In the genomic region with DNA sequence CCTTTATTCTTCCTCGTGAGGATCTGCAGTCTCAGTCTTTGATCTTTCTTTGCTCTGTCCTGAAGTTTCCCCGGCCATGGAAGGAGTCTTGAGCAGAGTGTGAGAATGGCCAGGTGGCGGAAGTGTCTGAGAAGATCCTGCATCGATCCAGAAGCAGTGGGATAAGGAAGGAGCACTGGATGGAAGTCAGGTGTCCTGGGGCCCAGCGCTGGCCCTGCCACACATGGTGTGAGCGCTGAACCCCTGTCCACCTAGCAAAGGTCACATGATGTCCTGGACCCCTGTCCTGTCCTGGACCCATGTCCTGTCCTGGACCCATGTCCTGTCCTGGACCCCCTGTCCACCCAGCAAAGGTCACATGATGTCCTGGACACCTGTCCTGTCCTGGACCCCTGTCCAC, we compare ENCODE assay signal across 1 cellular context.
TF ChIP-seq lines count a peak whose summit lies in the region.

No MANE protein-coding gene starts in this region.

TF ChIP-seq in K562, 482 proteins besides CTCF, POLR2A, EP300 and RAD21 (continued from another document):
- TF ChIP-seq, protein P1, sequence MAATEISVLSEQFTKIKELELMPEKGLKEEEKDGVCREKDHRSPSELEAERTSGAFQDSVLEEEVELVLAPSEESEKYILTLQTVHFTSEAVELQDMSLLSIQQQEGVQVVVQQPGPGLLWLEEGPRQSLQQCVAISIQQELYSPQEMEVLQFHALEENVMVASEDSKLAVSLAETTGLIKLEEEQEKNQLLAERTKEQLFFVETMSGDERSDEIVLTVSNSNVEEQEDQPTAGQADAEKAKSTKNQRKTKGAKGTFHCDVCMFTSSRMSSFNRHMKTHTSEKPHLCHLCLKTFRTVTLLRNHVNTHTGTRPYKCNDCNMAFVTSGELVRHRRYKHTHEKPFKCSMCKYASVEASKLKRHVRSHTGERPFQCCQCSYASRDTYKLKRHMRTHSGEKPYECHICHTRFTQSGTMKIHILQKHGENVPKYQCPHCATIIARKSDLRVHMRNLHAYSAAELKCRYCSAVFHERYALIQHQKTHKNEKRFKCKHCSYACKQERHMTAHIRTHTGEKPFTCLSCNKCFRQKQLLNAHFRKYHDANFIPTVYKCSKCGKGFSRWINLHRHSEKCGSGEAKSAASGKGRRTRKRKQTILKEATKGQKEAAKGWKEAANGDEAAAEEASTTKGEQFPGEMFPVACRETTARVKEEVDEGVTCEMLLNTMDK (IDR thresholded peaks at IDR 0.05; ENCODE audit: borderline replicate concordance, insufficient read depth, low read depth, low read length, poor library complexity, severe bottlenecking), result no peak
- TF ChIP-seq ZNF174 (CRISPR knock-in tag; IDR thresholded peaks at IDR 0.05) (no peak), ZNF3 (CRISPR knock-in tag; IDR thresholded peaks at IDR 0.05) (no peak), ZNF253 (CRISPR knock-in tag; conservative IDR thresholded peaks at IDR 0.05) (no peak), ZNF561 (CRISPR knock-in tag; conservative IDR thresholded peaks at IDR 0.05) (no peak), GTF2E2 (tag; IDR thresholded peaks at IDR 0.05) (no peak), HDAC1 (IDR thresholded peaks at IDR 0.05) (no peak), ZNF57 (CRISPR knock-in tag; IDR thresholded peaks at IDR 0.05) (no peak), ZNF134 (CRISPR knock-in tag; conservative IDR thresholded peaks at IDR 0.05) (no peak)
- TF ChIP-seq, protein P2, sequence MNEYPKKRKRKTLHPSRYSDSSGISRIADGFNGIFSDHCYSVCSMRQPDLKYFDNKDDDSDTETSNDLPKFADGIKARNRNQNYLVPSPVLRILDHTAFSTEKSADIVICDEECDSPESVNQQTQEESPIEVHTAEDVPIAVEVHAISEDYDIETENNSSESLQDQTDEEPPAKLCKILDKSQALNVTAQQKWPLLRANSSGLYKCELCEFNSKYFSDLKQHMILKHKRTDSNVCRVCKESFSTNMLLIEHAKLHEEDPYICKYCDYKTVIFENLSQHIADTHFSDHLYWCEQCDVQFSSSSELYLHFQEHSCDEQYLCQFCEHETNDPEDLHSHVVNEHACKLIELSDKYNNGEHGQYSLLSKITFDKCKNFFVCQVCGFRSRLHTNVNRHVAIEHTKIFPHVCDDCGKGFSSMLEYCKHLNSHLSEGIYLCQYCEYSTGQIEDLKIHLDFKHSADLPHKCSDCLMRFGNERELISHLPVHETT (CRISPR knock-in tag; conservative IDR thresholded peaks at IDR 0.05 in 1 of 2, IDR thresholded peaks at IDR 0.05 in 1 of 2), result no peak
- TF ChIP-seq, protein P3, sequence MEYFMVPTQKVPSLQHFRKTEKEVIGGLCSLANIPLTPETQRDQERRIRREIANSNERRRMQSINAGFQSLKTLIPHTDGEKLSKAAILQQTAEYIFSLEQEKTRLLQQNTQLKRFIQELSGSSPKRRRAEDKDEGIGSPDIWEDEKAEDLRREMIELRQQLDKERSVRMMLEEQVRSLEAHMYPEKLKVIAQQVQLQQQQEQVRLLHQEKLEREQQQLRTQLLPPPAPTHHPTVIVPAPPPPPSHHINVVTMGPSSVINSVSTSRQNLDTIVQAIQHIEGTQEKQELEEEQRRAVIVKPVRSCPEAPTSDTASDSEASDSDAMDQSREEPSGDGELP (CRISPR knock-in tag; IDR thresholded peaks at IDR 0.05; ENCODE audit: borderline replicate concordance), result no peak
- TF ChIP-seq, protein P4, sequence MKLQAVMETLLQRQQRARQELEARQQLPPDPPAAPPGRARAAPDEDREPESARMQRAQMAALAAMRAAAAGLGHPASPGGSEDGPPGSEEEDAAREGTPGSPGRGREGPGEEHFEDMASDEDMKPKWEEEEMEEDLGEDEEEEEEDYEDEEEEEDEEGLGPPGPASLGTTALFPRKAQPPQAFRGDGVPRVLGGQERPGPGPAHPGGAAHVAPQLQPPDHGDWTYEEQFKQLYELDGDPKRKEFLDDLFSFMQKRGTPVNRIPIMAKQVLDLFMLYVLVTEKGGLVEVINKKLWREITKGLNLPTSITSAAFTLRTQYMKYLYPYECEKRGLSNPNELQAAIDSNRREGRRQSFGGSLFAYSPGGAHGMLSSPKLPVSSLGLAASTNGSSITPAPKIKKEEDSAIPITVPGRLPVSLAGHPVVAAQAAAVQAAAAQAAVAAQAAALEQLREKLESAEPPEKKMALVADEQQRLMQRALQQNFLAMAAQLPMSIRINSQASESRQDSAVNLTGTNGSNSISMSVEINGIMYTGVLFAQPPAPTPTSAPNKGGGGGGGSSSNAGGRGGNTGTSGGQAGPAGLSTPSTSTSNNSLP (IDR thresholded peaks at IDR 0.05; ENCODE audit: borderline replicate concordance, low read depth, low read length), result no peak
